ENCODE assay signal across 1 cellular context in genomic region chr1:230867903-230868735, GRCh38.
A peak's percentile ranks its signal among the peaks of the same experiment; 100 is the strongest.
TF ChIP-seq lines count a peak whose summit lies in the region.

A gene with protein sequence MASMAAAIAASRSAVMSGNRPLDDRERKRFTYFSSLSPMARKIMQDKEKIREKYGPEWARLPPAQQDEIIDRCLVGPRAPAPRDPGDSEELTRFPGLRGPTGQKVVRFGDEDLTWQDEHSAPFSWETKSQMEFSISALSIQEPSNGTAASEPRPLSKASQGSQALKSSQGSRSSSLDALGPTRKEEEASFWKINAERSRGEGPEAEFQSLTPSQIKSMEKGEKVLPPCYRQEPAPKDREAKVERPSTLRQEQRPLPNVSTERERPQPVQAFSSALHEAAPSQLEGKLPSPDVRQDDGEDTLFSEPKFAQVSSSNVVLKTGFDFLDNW (minus strand): TSS chr1:230868521. CDS start chr1:230868512, 9 bp downstream.

TF ChIP-seq in HepG2, 621 proteins besides CTCF, POLR2A, EP300 and RAD21 (continued from another document and continues in another):
- TF ChIP-seq, protein P1, sequence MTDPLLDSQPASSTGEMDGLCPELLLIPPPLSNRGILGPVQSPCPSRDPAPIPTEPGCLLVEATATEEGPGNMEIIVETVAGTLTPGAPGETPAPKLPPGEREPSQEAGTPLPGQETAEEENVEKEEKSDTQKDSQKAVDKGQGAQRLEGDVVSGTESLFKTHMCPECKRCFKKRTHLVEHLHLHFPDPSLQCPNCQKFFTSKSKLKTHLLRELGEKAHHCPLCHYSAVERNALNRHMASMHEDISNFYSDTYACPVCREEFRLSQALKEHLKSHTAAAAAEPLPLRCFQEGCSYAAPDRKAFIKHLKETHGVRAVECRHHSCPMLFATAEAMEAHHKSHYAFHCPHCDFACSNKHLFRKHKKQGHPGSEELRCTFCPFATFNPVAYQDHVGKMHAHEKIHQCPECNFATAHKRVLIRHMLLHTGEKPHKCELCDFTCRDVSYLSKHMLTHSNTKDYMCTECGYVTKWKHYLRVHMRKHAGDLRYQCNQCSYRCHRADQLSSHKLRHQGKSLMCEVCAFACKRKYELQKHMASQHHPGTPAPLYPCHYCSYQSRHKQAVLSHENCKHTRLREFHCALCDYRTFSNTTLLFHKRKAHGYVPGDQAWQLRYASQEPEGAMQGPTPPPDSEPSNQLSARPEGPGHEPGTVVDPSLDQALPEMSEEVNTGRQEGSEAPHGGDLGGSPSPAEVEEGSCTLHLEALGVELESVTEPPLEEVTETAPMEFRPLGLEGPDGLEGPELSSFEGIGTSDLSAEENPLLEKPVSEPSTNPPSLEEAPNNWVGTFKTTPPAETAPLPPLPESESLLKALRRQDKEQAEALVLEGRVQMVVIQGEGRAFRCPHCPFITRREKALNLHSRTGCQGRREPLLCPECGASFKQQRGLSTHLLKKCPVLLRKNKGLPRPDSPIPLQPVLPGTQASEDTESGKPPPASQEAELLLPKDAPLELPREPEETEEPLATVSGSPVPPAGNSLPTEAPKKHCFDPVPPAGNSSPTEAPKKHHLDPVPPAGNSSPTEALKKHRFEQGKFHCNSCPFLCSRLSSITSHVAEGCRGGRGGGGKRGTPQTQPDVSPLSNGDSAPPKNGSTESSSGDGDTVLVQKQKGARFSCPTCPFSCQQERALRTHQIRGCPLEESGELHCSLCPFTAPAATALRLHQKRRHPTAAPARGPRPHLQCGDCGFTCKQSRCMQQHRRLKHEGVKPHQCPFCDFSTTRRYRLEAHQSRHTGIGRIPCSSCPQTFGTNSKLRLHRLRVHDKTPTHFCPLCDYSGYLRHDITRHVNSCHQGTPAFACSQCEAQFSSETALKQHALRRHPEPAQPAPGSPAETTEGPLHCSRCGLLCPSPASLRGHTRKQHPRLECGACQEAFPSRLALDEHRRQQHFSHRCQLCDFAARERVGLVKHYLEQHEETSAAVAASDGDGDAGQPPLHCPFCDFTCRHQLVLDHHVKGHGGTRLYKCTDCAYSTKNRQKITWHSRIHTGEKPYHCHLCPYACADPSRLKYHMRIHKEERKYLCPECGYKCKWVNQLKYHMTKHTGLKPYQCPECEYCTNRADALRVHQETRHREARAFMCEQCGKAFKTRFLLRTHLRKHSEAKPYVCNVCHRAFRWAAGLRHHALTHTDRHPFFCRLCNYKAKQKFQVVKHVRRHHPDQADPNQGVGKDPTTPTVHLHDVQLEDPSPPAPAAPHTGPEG (CRISPR knock-in tag; IDR thresholded peaks at IDR 0.05), result peak; percentile 76
- TF ChIP-seq, protein P2, sequence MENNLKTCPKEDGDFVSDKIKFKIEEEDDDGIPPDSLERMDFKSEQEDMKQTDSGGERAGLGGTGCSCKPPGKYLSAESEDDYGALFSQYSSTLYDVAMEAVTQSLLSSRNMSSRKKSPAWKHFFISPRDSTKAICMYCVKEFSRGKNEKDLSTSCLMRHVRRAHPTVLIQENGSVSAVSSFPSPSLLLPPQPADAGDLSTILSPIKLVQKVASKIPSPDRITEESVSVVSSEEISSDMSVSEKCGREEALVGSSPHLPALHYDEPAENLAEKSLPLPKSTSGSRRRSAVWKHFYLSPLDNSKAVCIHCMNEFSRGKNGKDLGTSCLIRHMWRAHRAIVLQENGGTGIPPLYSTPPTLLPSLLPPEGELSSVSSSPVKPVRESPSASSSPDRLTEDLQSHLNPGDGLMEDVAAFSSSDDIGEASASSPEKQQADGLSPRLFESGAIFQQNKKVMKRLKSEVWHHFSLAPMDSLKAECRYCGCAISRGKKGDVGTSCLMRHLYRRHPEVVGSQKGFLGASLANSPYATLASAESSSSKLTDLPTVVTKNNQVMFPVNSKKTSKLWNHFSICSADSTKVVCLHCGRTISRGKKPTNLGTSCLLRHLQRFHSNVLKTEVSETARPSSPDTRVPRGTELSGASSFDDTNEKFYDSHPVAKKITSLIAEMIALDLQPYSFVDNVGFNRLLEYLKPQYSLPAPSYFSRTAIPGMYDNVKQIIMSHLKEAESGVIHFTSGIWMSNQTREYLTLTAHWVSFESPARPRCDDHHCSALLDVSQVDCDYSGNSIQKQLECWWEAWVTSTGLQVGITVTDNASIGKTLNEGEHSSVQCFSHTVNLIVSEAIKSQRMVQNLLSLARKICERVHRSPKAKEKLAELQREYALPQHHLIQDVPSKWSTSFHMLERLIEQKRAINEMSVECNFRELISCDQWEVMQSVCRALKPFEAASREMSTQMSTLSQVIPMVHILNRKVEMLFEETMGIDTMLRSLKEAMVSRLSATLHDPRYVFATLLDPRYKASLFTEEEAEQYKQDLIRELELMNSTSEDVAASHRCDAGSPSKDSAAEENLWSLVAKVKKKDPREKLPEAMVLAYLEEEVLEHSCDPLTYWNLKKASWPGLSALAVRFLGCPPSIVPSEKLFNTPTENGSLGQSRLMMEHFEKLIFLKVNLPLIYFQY (CRISPR knock-in tag; IDR thresholded peaks at IDR 0.05; ENCODE audit: borderline replicate concordance), result no peak
- TF ChIP-seq, protein P3, sequence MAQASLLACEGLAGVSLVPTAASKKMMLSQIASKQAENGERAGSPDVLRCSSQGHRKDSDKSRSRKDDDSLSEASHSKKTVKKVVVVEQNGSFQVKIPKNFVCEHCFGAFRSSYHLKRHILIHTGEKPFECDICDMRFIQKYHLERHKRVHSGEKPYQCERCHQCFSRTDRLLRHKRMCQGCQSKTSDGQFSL (CRISPR knock-in tag; IDR thresholded peaks at IDR 0.05), result no peak
- TF ChIP-seq GATAD1 (CRISPR knock-in tag; IDR thresholded peaks at IDR 0.05), result no peak
- TF ChIP-seq SRSF4 (IDR thresholded peaks at IDR 0.05; ENCODE audit: low read depth, low read length, poor library complexity, severe bottlenecking), result no peak
- no peak for TF ChIP-seq ZNF614 (CRISPR knock-in tag; IDR thresholded peaks at IDR 0.05; ENCODE audit: borderline replicate concordance)
- TF ChIP-seq PITX1 (CRISPR knock-in tag; IDR thresholded peaks at IDR 0.05), result no peak
- TF ChIP-seq SAP130 (CRISPR knock-in tag; IDR thresholded peaks at IDR 0.05; ENCODE audit: low read depth), result peak; percentile 30
- TF ChIP-seq HMG20A (CRISPR knock-in tag; IDR thresholded peaks at IDR 0.05; ENCODE audit: borderline replicate concordance), result no peak
- no peak for TF ChIP-seq SMAD3 (CRISPR knock-in tag; IDR thresholded peaks at IDR 0.05)
- no peak for TF ChIP-seq ATF4 (CRISPR knock-in tag; IDR thresholded peaks at IDR 0.05)
- TF ChIP-seq ZMAT5 (CRISPR knock-in tag; IDR thresholded peaks at IDR 0.05; ENCODE audit: borderline replicate concordance, low read depth), result no peak
- TF ChIP-seq CEBPB (IDR thresholded peaks at IDR 0.05; ENCODE audit: borderline replicate concordance, low read depth, low read length), result no peak
- TF ChIP-seq GFI1 (CRISPR knock-in tag; IDR thresholded peaks at IDR 0.05; ENCODE audit: borderline replicate concordance), result no peak
- no peak for TF ChIP-seq ZNF354B (CRISPR knock-in tag; IDR thresholded peaks at IDR 0.05)
- TF ChIP-seq KDM2A (CRISPR knock-in tag; IDR thresholded peaks at IDR 0.05; ENCODE audit: borderline replicate concordance, low read depth), result no peak
- no peak for TF ChIP-seq ZNF841 (CRISPR knock-in tag; IDR thresholded peaks at IDR 0.05; ENCODE audit: borderline replicate concordance)
- TF ChIP-seq THAP7 (CRISPR knock-in tag; IDR thresholded peaks at IDR 0.05), result no peak
- TF ChIP-seq ATRX (CRISPR knock-in tag; IDR thresholded peaks at IDR 0.05; ENCODE audit: borderline replicate concordance), result no peak
- TF ChIP-seq MAFG (CRISPR knock-in tag; IDR thresholded peaks at IDR 0.05), result no peak
- 0 out of 4 replicates have a peak, but pooled peaks of 1 of the 2 experiments have one; percentile 30 for TF ChIP-seq KLF16 (CRISPR knock-in tag; IDR thresholded peaks at IDR 0.05)
- TF ChIP-seq ZNF709 (CRISPR knock-in tag; IDR thresholded peaks at IDR 0.05), result 0 out of 2 replicates have a peak, but pooled peaks have one; percentile 36
- no peak for TF ChIP-seq CAMTA2 (CRISPR knock-in tag; IDR thresholded peaks at IDR 0.05; ENCODE audit: borderline replicate concordance)
- TF ChIP-seq, protein P4, sequence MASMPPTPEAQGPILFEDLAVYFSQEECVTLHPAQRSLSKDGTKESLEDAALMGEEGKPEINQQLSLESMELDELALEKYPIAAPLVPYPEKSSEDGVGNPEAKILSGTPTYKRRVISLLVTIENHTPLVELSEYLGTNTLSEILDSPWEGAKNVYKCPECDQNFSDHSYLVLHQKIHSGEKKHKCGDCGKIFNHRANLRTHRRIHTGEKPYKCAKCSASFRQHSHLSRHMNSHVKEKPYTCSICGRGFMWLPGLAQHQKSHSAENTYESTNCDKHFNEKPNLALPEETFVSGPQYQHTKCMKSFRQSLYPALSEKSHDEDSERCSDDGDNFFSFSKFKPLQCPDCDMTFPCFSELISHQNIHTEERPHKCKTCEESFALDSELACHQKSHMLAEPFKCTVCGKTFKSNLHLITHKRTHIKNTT (CRISPR knock-in tag; IDR thresholded peaks at IDR 0.05), result no peak
- TF ChIP-seq BHLHE40 (IDR thresholded peaks at IDR 0.05; ENCODE audit: low read length), result no peak
- TF ChIP-seq FLYWCH1 (CRISPR knock-in tag; IDR thresholded peaks at IDR 0.05), result no peak
- 0 out of 2 replicates have a peak, but pooled peaks have one; percentile 40 for TF ChIP-seq ARHGAP35 (CRISPR knock-in tag; IDR thresholded peaks at IDR 0.05; ENCODE audit: borderline replicate concordance)
- no peak for TF ChIP-seq MIXL1 (CRISPR knock-in tag; IDR thresholded peaks at IDR 0.05)
- TF ChIP-seq, protein P5, sequence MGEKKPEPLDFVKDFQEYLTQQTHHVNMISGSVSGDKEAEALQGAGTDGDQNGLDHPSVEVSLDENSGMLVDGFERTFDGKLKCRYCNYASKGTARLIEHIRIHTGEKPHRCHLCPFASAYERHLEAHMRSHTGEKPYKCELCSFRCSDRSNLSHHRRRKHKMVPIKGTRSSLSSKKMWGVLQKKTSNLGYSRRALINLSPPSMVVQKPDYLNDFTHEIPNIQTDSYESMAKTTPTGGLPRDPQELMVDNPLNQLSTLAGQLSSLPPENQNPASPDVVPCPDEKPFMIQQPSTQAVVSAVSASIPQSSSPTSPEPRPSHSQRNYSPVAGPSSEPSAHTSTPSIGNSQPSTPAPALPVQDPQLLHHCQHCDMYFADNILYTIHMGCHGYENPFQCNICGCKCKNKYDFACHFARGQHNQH (CRISPR knock-in tag; IDR thresholded peaks at IDR 0.05), result no peak
- no peak for TF ChIP-seq ATM (IDR thresholded peaks at IDR 0.05; ENCODE audit: borderline replicate concordance)
- TF ChIP-seq MLLT10 (CRISPR knock-in tag; IDR thresholded peaks at IDR 0.05), result no peak
- TF ChIP-seq, protein P6, sequence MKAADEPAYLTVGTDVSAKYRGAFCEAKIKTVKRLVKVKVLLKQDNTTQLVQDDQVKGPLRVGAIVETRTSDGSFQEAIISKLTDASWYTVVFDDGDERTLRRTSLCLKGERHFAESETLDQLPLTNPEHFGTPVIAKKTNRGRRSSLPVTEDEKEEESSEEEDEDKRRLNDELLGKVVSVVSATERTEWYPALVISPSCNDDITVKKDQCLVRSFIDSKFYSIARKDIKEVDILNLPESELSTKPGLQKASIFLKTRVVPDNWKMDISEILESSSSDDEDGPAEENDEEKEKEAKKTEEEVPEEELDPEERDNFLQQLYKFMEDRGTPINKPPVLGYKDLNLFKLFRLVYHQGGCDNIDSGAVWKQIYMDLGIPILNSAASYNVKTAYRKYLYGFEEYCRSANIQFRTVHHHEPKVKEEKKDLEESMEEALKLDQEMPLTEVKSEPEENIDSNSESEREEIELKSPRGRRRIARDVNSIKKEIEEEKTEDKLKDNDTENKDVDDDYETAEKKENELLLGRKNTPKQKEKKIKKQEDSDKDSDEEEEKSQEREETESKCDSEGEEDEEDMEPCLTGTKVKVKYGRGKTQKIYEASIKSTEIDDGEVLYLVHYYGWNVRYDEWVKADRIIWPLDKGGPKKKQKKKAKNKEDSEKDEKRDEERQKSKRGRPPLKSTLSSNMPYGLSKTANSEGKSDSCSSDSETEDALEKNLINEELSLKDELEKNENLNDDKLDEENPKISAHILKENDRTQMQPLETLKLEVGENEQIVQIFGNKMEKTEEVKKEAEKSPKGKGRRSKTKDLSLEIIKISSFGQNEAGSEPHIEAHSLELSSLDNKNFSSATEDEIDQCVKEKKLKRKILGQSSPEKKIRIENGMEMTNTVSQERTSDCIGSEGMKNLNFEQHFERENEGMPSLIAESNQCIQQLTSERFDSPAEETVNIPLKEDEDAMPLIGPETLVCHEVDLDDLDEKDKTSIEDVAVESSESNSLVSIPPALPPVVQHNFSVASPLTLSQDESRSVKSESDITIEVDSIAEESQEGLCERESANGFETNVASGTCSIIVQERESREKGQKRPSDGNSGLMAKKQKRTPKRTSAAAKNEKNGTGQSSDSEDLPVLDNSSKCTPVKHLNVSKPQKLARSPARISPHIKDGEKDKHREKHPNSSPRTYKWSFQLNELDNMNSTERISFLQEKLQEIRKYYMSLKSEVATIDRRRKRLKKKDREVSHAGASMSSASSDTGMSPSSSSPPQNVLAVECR (CRISPR knock-in tag; IDR thresholded peaks at IDR 0.05; ENCODE audit: borderline replicate concordance), result peak; percentile 82
- no peak for TF ChIP-seq TRAFD1 (CRISPR knock-in tag; IDR thresholded peaks at IDR 0.05; ENCODE audit: borderline replicate concordance)
- no peak for TF ChIP-seq E2F5 (CRISPR knock-in tag; conservative IDR thresholded peaks at IDR 0.05)
- TF ChIP-seq HOXA7 (CRISPR knock-in tag; IDR thresholded peaks at IDR 0.05), result no peak
